Comparison of ENCODE assay signal across 18 cellular contexts in the genomic region with DNA sequence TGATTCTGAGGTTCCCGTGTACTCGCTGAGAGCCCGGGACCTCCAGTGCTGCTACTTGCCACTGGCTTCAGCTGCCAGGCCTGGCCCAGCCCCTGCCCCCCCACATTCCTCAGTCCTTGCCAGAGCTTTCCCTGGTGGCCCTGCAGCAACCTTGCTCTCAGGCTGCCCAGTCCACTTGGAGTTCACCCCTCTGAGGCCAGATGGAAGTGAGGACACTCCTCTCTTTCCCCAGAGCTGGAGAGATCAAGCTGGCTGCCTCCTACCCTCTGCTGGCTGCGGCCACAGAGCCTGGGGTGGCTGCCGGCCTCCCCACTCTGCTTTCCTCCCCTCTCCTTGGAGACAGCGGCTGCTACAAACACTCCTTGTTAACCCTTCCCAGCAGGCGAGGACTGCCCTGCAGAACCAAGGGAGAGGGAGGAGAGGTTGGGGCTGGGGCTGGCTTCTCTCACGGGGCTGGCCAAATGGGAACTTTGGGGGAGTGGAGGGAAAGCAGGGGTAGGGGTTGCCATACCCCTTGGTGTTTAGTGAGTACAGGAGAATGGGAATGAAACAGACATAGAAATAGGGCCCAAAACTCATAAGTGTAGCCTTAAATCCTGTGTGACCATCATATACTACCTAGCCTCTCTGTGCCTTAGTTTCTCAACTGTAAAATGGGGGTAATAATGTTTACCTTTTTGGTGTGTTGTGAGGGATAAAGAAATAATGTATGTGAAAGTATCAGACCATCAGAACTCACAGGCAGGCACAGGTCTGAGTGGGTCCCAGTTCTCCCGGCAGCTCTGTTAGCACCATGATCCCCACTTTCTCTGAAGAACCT. TPM values are rescaled to one million over a fixed set of nuclear protein-coding genes. Genes with fewer than 3 reads are reported as not detected.
DNase-seq lines count a peak whose midpoint lies in the region; ATAC-seq, FAIRE-seq and TF ChIP-seq lines count a peak whose summit lies in the region.
"Had no signal": no experiment of that assay in that cellular context is flagged by ENCODE, and none has a peak within 500 bp of the region (broad histone marks: within the 10 kb centered on the region; RNA-seq: fewer than 3 reads in every experiment).

A gene (minus strand): TSS at position 295 of the 820 bp plus-strand sequence. CDS start 389 bp downstream, outside the sequence.

- peak within 1 kb of the TSS; percentile 11 for H3K27ac Mint-ChIP-seq in dendritic cell treated with granulocyte-macrophage colony-stimulating factor and Interleukin-4, amounts not matched to agents 40 ng/mL and 50 ng/mL, for 4 days
- peak within 1 kb of the TSS in 1 of 7 donors; percentile 48 for H3K27ac Mint-ChIP-seq in CD4-positive, alpha-beta memory T cell
- H3K27ac Mint-ChIP-seq: activated CD4-positive, alpha-beta T cell treated with anti-CD3 and anti-CD28 coated beads for 36 hours; activated CD8-positive, alpha-beta memory T cell treated with anti-CD3 and anti-CD28 coated beads, Interleukin-2, amount 10 ng/mL, durations not matched to agents 7 days and 5 days; activated T-helper 2 cell treated with anti-CD3 and anti-CD28 coated beads, Interferon-gamma antibody, Interleukin-2, Interleukin-4, amounts not matched to agents 10 μg/mL and 5 μg/mL and 100 μg/mL, durations not matched to agents 14 hours and 24 hours and 36 hours had no signal

- H3K27ac ChIP-seq in A549 (no peak within 1 kb of the TSS), lower lobe of right lung (no peak within 1 kb of the TSS)
- no peak within 1 kb of the TSS for H3K27ac ChIP-seq in CD4-positive, alpha-beta memory T cell (ENCODE audit: low read depth, low read length)
- H3K27ac ChIP-seq: SK-N-MC had no signal

- peak; percentile 7 to 16; a peak in 5 of 6 replicates for ATAC-seq in A549
- ATAC-seq in lower lobe of right lung: peak; percentile 20 to 61
- ATAC-seq: activated CD4-positive, alpha-beta T cell treated with anti-CD3 and anti-CD28 coated beads for 36 hours; activated CD8-positive, alpha-beta memory T cell treated with anti-CD3 and anti-CD28 coated beads, Interleukin-2, amount 10 ng/mL, durations not matched to agents 7 days and 5 days had no signal

- H3K4me3 ChIP-seq in A549: no peak within 1 kb of the TSS
- no peak within 1 kb of the TSS for H3K4me3 ChIP-seq in lower lobe of right lung
- no peak within 1 kb of the TSS for H3K4me3 ChIP-seq in CD4-positive, alpha-beta memory T cell (ENCODE audit: low read length in 2 of 2)
- H3K4me3 ChIP-seq: SK-N-MC had no signal

- DNase-seq in A549 (ENCODE audit: low read depth in 1 of 2, low spot score in 1 of 2) (no peak), EH (ENCODE audit: low read depth) (peak; percentile 20), lower lobe of right lung (no peak), CD1c-positive myeloid dendritic cell (ENCODE audit: extremely low spot score) (no peak), NCI-H345 treated with DMSO at 0.1 percent for 48 hours (lab: John Stamatoyannopoulos, UW; ENCODE audit: unreplicated experiment) (no peak)
- no peak for DNase-seq in CD4-positive, alpha-beta memory T cell
- DNase-seq in activated CD4-positive, alpha-beta T cell treated with anti-CD3 and anti-CD28 coated beads, Interleukin-2, amount 50 U/mL, for 48 hours: no peak
- DNase-seq: activated CD4-positive, alpha-beta T cell treated with anti-CD3 and anti-CD28 coated beads for 36 hours; activated CD8-positive, alpha-beta memory T cell treated with anti-CD3 and anti-CD28 coated beads, Interleukin-2, amount 10 ng/mL, durations not matched to agents 7 days and 5 days; kidney glomerular epithelial cell; NCI-H748 treated with DMSO at 0.1 percent for 48 hours; stimulated activated CD4-positive, alpha-beta T cell treated with anti-CD3 and anti-CD28 coated beads, Interleukin-2, amount 100 ng/mL, for 24 hours had no signal

- H3K4me1 ChIP-seq in A549: peaks cover 10% of the 10 kb centered on the region; the same call in 2 of the 3 replicates
- H3K4me1 ChIP-seq in lower lobe of right lung: peaks cover 6% of the 10 kb centered on the region
- H3K4me1 ChIP-seq in CD4-positive, alpha-beta memory T cell (ENCODE audit: insufficient read depth, low read length): no peaks in the 10 kb centered on the region

- H3K4me3 Mint-ChIP-seq in dendritic cell treated with granulocyte-macrophage colony-stimulating factor and Interleukin-4, amounts not matched to agents 40 ng/mL and 50 ng/mL, for 4 days: no peak within 1 kb of the TSS
- H3K4me3 Mint-ChIP-seq in CD4-positive, alpha-beta memory T cell: no peak within 1 kb of the TSS
- H3K4me3 Mint-ChIP-seq: activated CD4-positive, alpha-beta T cell treated with anti-CD3 and anti-CD28 coated beads for 36 hours; activated CD8-positive, alpha-beta memory T cell treated with anti-CD3 and anti-CD28 coated beads, Interleukin-2, amount 10 ng/mL, durations not matched to agents 7 days and 5 days had no signal

- no peak for TF ChIP-seq EP300 in A549 (IDR thresholded peaks at IDR 0.05)

- H3K9me3 Mint-ChIP-seq in dendritic cell treated with granulocyte-macrophage colony-stimulating factor and Interleukin-4, amounts not matched to agents 40 ng/mL and 50 ng/mL, for 4 days: no peaks in the 10 kb centered on the region
- no peaks in the 10 kb centered on the region for H3K9me3 Mint-ChIP-seq in CD4-positive, alpha-beta memory T cell
- H3K9me3 Mint-ChIP-seq: activated T-helper 2 cell treated with anti-CD3 and anti-CD28 coated beads, Interferon-gamma antibody, Interleukin-2, Interleukin-4, amounts not matched to agents 10 μg/mL and 5 μg/mL and 100 μg/mL, durations not matched to agents 14 hours and 24 hours and 36 hours had no signal

- no peak for FAIRE-seq in A549 (lab: Jason Lieb, UNC)
- FAIRE-seq: D721Med, H54, urothelium cell line had no signal

- TF ChIP-seq RAD21 in A549 (conservative IDR thresholded peaks at IDR 0.05 in 1 of 2, IDR thresholded peaks at IDR 0.05 in 1 of 2): no peak

- WGBS in A549 (ENCODE audit: missing lambda C conversion rate): 73% methylated on average over 9 of the region's 9 CpGs

- no peak for TF ChIP-seq CTCF in A549 (IDR thresholded peaks at IDR 0.05)
- no peak for TF ChIP-seq CTCF in lower lobe of right lung (IDR thresholded peaks at IDR 0.05)

- H3K36me3 Mint-ChIP-seq in dendritic cell treated with granulocyte-macrophage colony-stimulating factor and Interleukin-4, amounts not matched to agents 40 ng/mL and 50 ng/mL, for 4 days (ENCODE audit: low read depth): no peaks in the 10 kb centered on the region
- H3K36me3 Mint-ChIP-seq in CD4-positive, alpha-beta memory T cell: no peaks in the 10 kb centered on the region
- H3K36me3 Mint-ChIP-seq: activated CD8-positive, alpha-beta memory T cell treated with anti-CD3 and anti-CD28 coated beads, Interleukin-2, amount 10 ng/mL, durations not matched to agents 7 days and 5 days had no signal

- H3K36me3 ChIP-seq in lower lobe of right lung: no peaks in the 10 kb centered on the region
- no peaks in the 10 kb centered on the region for H3K36me3 ChIP-seq in CD4-positive, alpha-beta memory T cell (ENCODE audit: insufficient read depth, low read length)

- H3K9me3 ChIP-seq in A549 (no peaks in the 10 kb centered on the region), lower lobe of right lung (no peaks in the 10 kb centered on the region)
- H3K9me3 ChIP-seq in CD4-positive, alpha-beta memory T cell (ENCODE audit: control insufficient read depth in 1 of 2, low read length in 2 of 2): no peaks in the 10 kb centered on the region

- TF ChIP-seq POLR2A in A549 (IDR thresholded peaks at IDR 0.05; ENCODE audit: low read length): no peak

- intact Hi-C loops in dendritic cell treated with granulocyte-macrophage colony-stimulating factor and Interleukin-4, amounts not matched to agents 40 ng/mL and 50 ng/mL, for 4 days (cut with micrococcal nuclease): no loop called here
- intact Hi-C loops in lower lobe of right lung (cut with DNase I): no loop called here
- intact Hi-C loops in CD4-positive, alpha-beta memory T cell (cut with micrococcal nuclease): no loop called here

- POLR2A ChIA-PET in A549 (lab: Yijun Ruan, JAX): no interaction called here
- POLR2A ChIA-PET in CD4-positive, alpha-beta memory T cell (lab: Charles Lee; ENCODE audit: partially characterized antibody): no interaction called here

- no peak within 1 kb of the TSS for H3K4me2 ChIP-seq in A549

- H3K27me3 Mint-ChIP-seq in dendritic cell treated with granulocyte-macrophage colony-stimulating factor and Interleukin-4, amounts not matched to agents 40 ng/mL and 50 ng/mL, for 4 days: peaks cover 55% of the 10 kb centered on the region
- H3K27me3 Mint-ChIP-seq in CD4-positive, alpha-beta memory T cell: peaks cover 16 to 27% of the 10 kb centered on the region in 2 donors

- H3K27me3 ChIP-seq in lower lobe of right lung (ENCODE audit: low read depth): peaks cover 27% of the 10 kb centered on the region
- H3K27me3 ChIP-seq in CD4-positive, alpha-beta memory T cell (ENCODE audit: insufficient read depth, low read length): peaks cover 22% of the 10 kb centered on the region

- CTCF ChIA-PET in A549 (lab: Yijun Ruan, JAX): interaction anchor here (0.8 to 43.9 kb wide), 4 partner anchors 20 to 140 kb away, joined by 4 to 2039 read pairs (median 746); a partner anchor contains a TSS
- CTCF ChIA-PET in CD4-positive, alpha-beta memory T cell (lab: Charles Lee; ENCODE audit: partially characterized antibody): no interaction called here

- H3K4me1 Mint-ChIP-seq in dendritic cell treated with granulocyte-macrophage colony-stimulating factor and Interleukin-4, amounts not matched to agents 40 ng/mL and 50 ng/mL, for 4 days (ENCODE audit: low read depth): peaks cover 46% of the 10 kb centered on the region
- peaks cover 0 to 9% (median 2%) of the 10 kb centered on the region in 4 donors for H3K4me1 Mint-ChIP-seq in CD4-positive, alpha-beta memory T cell

TF ChIP-seq in A549, 52 proteins besides CTCF, POLR2A, EP300 and RAD21:
- TF ChIP-seq EHF (CRISPR knock-in tag; IDR thresholded peaks at IDR 0.05) (no peak), FOSB (CRISPR knock-in tag; IDR thresholded peaks at IDR 0.05) (no peak), KDM1A (IDR thresholded peaks at IDR 0.05; ENCODE audit: low read depth) (0 out of 2 replicates have a peak, but pooled peaks have one; percentile 44)

RNA-seq across cellular contexts. Expression of the gene that starts here (rescaled TPM):
- polyA plus RNA-seq in A549 (2011; rRNA removed): 0.06 and 0.12 TPM in 2 replicates
- 0.04 TPM in 2 replicates for polyA plus RNA-seq in A549 (2012; cell fraction: cytosol; rRNA removed)
- 0.34 and 0.42 TPM in 2 replicates for polyA plus RNA-seq in A549 (2012; cell fraction: nucleus; rRNA removed)
- polyA plus RNA-seq in A549 (2017; fragmentation: RNase III; extraction: RNeasy Plus Mini Kit Qiagen cat#74134 plus additional on column Dnase treatment): 0.09 to 0.15 TPM (median 0.13 TPM) in 3 replicates
- 0.04 and 0.10 TPM in 2 replicates for polyA minus RNA-seq in A549 (2011; rRNA and poly(A)+ RNA removed)
- 3.1 TPM for total RNA-seq in lower lobe of right lung
- under 1 TPM in 1 of 2 experiments, not detected in 1; 0.26 TPM for total RNA-seq in CD4-positive, alpha-beta memory T cell
- polyA plus RNA-seq in CD4-positive, alpha-beta memory T cell: under 1 TPM in 1 of 2 donors, not detected in 1; 0.13 TPM
- total RNA-seq: activated CD8-positive, alpha-beta memory T cell treated with anti-CD3 and anti-CD28 coated beads, Interleukin-2, amount 10 ng/mL, durations not matched to agents 7 days and 5 days; activated T-helper 2 cell treated with anti-CD3 and anti-CD28 coated beads, Interferon-gamma antibody, Interleukin-2, Interleukin-4, amounts not matched to agents 10 μg/mL and 5 μg/mL and 100 μg/mL, durations not matched to agents 14 hours and 24 hours and 36 hours had no signal

Comparison
In these comparisons a context has a peak if more than half of its experiments do, and no peak if none do; other contexts are left out.
1. Peak in ATAC-seq in A549; RNA of the gene not detected or under 1 TPM.